Comparison of ENCODE assay signal across 21 cellular contexts in genomic region chr4:107138433-107138832, GRCh38.
DNase-seq lines count a peak whose midpoint lies in the region; ATAC-seq, FAIRE-seq and TF ChIP-seq lines count a peak whose summit lies in the region.
"Had no signal": no experiment of that assay in that cellular context is flagged by ENCODE, and none has a peak within 500 bp of the region (broad histone marks: within the 10 kb centered on the region; RNA-seq: fewer than 3 reads in every experiment).

No MANE protein-coding gene starts in this region.

- 15 to 70% (median 28%) methylated on average over 1 of the region's 1 CpG for WGBS in small intestine, 3 donors

- DNase-seq in DMS53 (lab: John Stamatoyannopoulos, UW) (peak; percentile 5), DMS53 treated with DMSO at 0.1 percent for 48 hours (lab: John Stamatoyannopoulos, UW; ENCODE audit: unreplicated experiment) (no peak), left lung (no peak), small intestine (peak; percentile 55)
- DNase-seq: CD4-positive, alpha-beta T cell; COR-L47; DMS153; DMS79 treated with DMSO at 0.1 percent for 48 hours; GF-D8; GM23248; HFFc6 had no signal

- no peaks in the 10 kb centered on the region for H3K36me3 ChIP-seq in left lung
- H3K36me3 ChIP-seq in small intestine (ENCODE audit: control insufficient read depth in 2 of 2, insufficient read depth in 2 of 2, low read length in 2 of 2): no peaks in the 10 kb centered on the region
- H3K36me3 ChIP-seq: BLaER1, HAP-1 had no signal

- H3K4me3 ChIP-seq in left lung (no peak overlapping the region), small intestine (ENCODE audit: low read depth in 1 of 2, low read length in 2 of 2) (no peak overlapping the region)
- H3K4me3 ChIP-seq: BLaER1, GM23248, HAP-1 had no signal

- ATAC-seq in left lung (peak; percentile 47), HG03378 (IDR thresholded peaks at IDR 0.05; ENCODE audit: unreplicated experiment) (no peak), GM19035 (IDR thresholded peaks at IDR 0.05; ENCODE audit: unreplicated experiment) (no peak), GM19351 (IDR thresholded peaks at IDR 0.05; ENCODE audit: unreplicated experiment) (no peak)

- intact Hi-C loops in left lung (cut with DNase I): no loop called here

- no peak overlapping the region for H3K27ac ChIP-seq in left lung
- H3K27ac ChIP-seq in small intestine (ENCODE audit: low read depth in 1 of 2, low read length in 1 of 2): no peak overlapping the region
- H3K27ac ChIP-seq: 22Rv1, BLaER1, C4-2B, GM23248 had no signal

- no peaks in the 10 kb centered on the region for H3K9me3 ChIP-seq in left lung
- no peaks in the 10 kb centered on the region for H3K9me3 ChIP-seq in small intestine (ENCODE audit: control insufficient read depth, low read depth)
- H3K9me3 ChIP-seq: BLaER1, HAP-1 had no signal

- H3K4me1 ChIP-seq in left lung (no peaks in the 10 kb centered on the region), small intestine (ENCODE audit: control insufficient read depth in 2 of 2, insufficient read depth in 1 of 2, low read depth in 1 of 2, low read length in 1 of 2) (no peaks in the 10 kb centered on the region)
- H3K4me1 ChIP-seq: BLaER1, HAP-1 had no signal

- no peak for FAIRE-seq in small intestine (lab: Jason Lieb, UNC)
- FAIRE-seq: GM12891, GM18507, H54 had no signal

- no peak for TF ChIP-seq CTCF in left lung (IDR thresholded peaks at IDR 0.05)

- H3K27me3 ChIP-seq in left lung (no peaks in the 10 kb centered on the region), small intestine (ENCODE audit: control insufficient read depth in 2 of 2, insufficient read depth in 2 of 2, low read length in 2 of 2) (no peaks in the 10 kb centered on the region)
- H3K27me3 ChIP-seq: BLaER1 had no signal

Comparison
In these comparisons a context has a peak if more than half of its experiments do, and no peak if none do; other contexts are left out.
1. DNase-seq: peak in DMS53 (single experiment) and small intestine (single experiment); none in DMS53 treated with DMSO at 0.1 percent for 48 hours (single experiment) and left lung (0 of 2).